8 cellular contexts compared by ENCODE assay signal in the genomic region with DNA sequence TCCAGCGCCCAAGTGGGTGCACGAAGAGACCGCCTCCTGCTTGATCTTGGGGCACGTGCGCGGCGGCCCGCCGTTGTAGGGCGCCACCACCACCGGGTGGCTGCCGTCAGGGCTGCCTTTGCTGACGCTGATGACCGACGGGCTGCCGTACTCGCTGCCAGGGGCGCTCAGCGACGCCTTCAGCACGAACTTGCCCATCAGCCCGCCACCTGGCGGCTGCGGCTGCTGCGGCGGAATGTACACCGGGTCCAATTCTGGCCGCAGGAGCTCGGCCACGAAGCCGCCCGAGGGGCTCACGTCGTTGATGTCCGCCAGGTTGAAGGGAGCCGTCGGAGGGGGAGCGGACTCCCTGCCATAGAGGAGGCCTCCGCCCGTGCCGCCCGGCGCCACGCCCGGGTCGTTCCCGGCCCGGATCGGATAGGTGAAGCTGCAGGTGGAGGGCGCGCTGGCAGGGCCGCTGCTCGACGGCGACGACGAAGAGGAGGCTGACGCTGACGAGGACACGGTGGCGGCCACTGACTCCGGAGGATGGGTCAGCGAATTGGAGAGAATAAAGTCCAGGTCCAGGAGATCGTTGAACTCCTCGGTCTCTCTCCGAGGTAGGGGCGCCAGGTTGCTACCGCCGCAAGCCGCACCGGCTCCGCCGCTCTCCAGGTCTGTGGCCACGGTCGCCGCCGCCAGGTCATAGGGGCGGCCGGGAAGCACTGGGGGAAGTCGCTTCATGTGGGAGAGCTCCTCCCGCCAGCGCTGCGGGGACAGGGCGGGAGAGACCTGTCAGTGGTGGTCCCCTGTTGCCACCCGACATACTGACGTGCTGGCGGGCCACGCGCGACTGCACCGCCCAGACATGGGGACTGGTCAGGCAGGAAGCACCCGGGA. TPM values are rescaled to one million over a fixed set of nuclear protein-coding genes. Genes with fewer than 3 reads are reported as not detected.
DNase-seq lines count a peak whose midpoint lies in the region; ATAC-seq and TF ChIP-seq lines count a peak whose summit lies in the region.

No MANE protein-coding gene starts in this region.

- DNase-seq in NOMO-1 treated with dmso at 0.1 percent for 144 hours (lab: John Stamatoyannopoulos, UW; ENCODE audit: unreplicated experiment) (peak; percentile 68), epithelial cell of proximal tubule (ENCODE audit: low read depth) (no peak), cerebellar cortex (ENCODE audit: low spot score) (no peak), NCI-H1694 treated with DMSO at 0.1 percent for 48 hours (lab: John Stamatoyannopoulos, UW) (no peak)

- H3K9ac ChIP-seq in mucosa of stomach (ENCODE audit: low read length), result peak overlapping the region; percentile 96

- peaks cover 26% of the 10 kb centered on the region for H3K36me3 ChIP-seq in mucosa of stomach (ENCODE audit: control insufficient read depth, insufficient read depth, low read length)

- H3K4me1 ChIP-seq in mucosa of stomach (ENCODE audit: control insufficient read depth, insufficient read depth, low read length), result peaks cover 14% of the 10 kb centered on the region

- H3K27me3 ChIP-seq in mucosa of stomach (ENCODE audit: control insufficient read depth, insufficient read depth, low read length), result no peaks in the 10 kb centered on the region

- ATAC-seq in GM18867 (IDR thresholded peaks at IDR 0.05; ENCODE audit: unreplicated experiment) (no peak), GM21447 (IDR thresholded peaks at IDR 0.05; ENCODE audit: unreplicated experiment) (no peak)

- H3K4me3 ChIP-seq in GM12875 (ENCODE audit: low read depth, low read length) (no peak overlapping the region), epithelial cell of proximal tubule (ENCODE audit: low read depth, low read length) (peak overlapping the region; percentile 71), mucosa of stomach (ENCODE audit: low read length) (peak overlapping the region; percentile 42)

- no peaks in the 10 kb centered on the region for H3K9me3 ChIP-seq in mucosa of stomach (ENCODE audit: control insufficient read depth, low read length)

- TF ChIP-seq CTCF in GM12875 (IDR thresholded peaks at IDR 0.05; ENCODE audit: borderline replicate concordance, insufficient read depth, low read depth, low read length), result peak; percentile 38; the same call in 1 of the 2 replicates
- peak; percentile 51 for TF ChIP-seq CTCF in epithelial cell of proximal tubule (conservative IDR thresholded peaks at IDR 0.05; ENCODE audit: low read depth, low read length)

RNA-seq across cellular contexts. Expression of a gene that starts 1.8 kb away (rescaled TPM):
- 7.4 and 13.1 TPM in 2 replicates for total RNA-seq in epithelial cell of proximal tubule
